Comparison of ENCODE assay signal across 8 cellular contexts in the genomic region with DNA sequence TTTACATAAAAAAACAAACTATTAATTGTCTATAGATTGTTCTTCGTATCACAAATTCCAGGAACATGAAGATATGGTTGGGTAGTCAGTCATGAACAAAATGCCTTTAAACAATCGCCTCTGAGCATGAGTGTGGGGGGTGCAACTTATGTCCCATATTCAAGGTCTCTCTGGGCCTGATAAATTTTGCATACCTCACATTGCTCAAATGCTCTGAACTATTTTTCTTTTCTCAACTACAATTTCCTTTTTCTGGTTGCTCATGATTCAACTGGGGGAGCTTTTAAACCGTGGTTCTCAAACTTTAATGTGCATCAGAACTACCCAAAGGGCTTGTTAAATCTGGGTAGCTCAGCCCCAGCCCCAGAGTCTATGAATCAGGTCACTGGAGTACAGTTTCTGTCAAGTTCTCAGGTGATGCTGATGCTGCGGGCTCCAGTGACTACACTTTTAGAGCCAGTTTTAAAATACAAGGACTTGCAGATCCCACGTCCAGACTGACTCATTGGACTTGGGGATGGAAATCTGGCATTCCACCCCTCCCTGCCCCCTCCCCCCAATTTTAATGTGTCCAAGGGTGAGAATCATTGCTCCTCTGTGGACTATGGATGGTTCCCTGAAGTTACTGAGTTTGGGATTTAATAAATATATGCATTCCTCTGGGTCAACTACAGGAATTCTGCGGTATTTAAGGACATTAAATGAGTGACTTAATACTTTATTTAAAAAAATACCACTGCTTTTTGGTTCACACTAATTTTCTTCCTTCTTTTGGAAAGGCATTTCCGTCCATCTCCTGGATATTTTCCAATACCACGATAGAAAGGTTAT. TPM values are rescaled to one million over a fixed set of nuclear protein-coding genes. Genes with fewer than 3 reads are reported as not detected.
DNase-seq lines count a peak whose midpoint lies in the region; ATAC-seq, FAIRE-seq and TF ChIP-seq lines count a peak whose summit lies in the region.

No MANE protein-coding gene starts in this region.

- TF ChIP-seq CTCF in CD4-positive, alpha-beta T cell (IDR thresholded peaks at IDR 0.05): no peak
- TF ChIP-seq CTCF in Panc1 (IDR thresholded peaks at IDR 0.05) (no peak), H1 (IDR thresholded peaks at IDR 0.05; ENCODE audit: control extremely low read depth in 1 of 3, insufficient read depth in 1 of 3, low read depth in 1 of 3, low read length in 3 of 3) (no peak)

- no peak overlapping the region for H3K4ac ChIP-seq in H1 (replicated peaks; ENCODE audit: insufficient read length, low read depth, low read length)
- no peak overlapping the region for H3K4ac ChIP-seq in neuronal stem cell (ENCODE audit: low read length)

- peaks cover 6% of the 10 kb centered on the region for H3K36me3 Mint-ChIP-seq in CD4-positive, alpha-beta T cell (ENCODE audit: low read depth)

- peak overlapping the region; percentile 78 for H3K27ac Mint-ChIP-seq in CD4-positive, alpha-beta T cell

- H2BK120ac ChIP-seq in H1 (replicated peaks; ENCODE audit: low read depth, low read length): no peak overlapping the region
- no peak overlapping the region for H2BK120ac ChIP-seq in neuronal stem cell (ENCODE audit: low read depth, low read length)

- no peak overlapping the region for H4K91ac ChIP-seq in H1 (replicated peaks; ENCODE audit: insufficient read length, low read length)
- no peak overlapping the region for H4K91ac ChIP-seq in neuronal stem cell (ENCODE audit: low read depth, low read length, poor library complexity)

- H3K4me3 ChIP-seq in Panc1 (ENCODE audit: low read depth in 2 of 2, low read length in 2 of 2) (peak overlapping the region; percentile 58 to 83), H1 (ENCODE audit: extremely low read depth in 1 of 4, insufficient read depth in 2 of 4, low read depth in 3 of 4, low read length in 4 of 4) (peak overlapping the region; percentile 58 to 76 (median 70); a peak in 7 of 8 replicates), neuronal stem cell (ENCODE audit: low read length in 2 of 2) (no peak overlapping the region)

- H3K27ac ChIP-seq in CD4-positive, alpha-beta T cell (ENCODE audit: low read depth, low read length): peak overlapping the region; percentile 32
- H3K27ac ChIP-seq in Panc1 (ENCODE audit: low read length) (peak overlapping the region; percentile 91), H1 (ENCODE audit: low read depth, low read length) (no peak overlapping the region), neuronal stem cell (replicated peaks; ENCODE audit: low read length) (no peak overlapping the region)

- peaks cover 11% of the 10 kb centered on the region for H3K23me2 ChIP-seq in H1 (ENCODE audit: low read depth, low read length)

- intact Hi-C loops in CD4-positive, alpha-beta T cell (cut with DNase I, micrococcal nuclease): loop anchor here (5.0 kb wide), 2 partner anchors 87 to 102 kb away; a partner anchor contains a TSS
- intact Hi-C loops in Panc1 (cut with micrococcal nuclease; ENCODE audit: unreplicated experiment): no loop called here

- no peak overlapping the region; the same call in 1 of the 2 replicates for H2BK15ac ChIP-seq in H1 (ENCODE audit: low read length)
- no peak overlapping the region for H2BK15ac ChIP-seq in neuronal stem cell (ENCODE audit: low read length)

- no peak for TF ChIP-seq EP300 in H1 (IDR thresholded peaks at IDR 0.05; ENCODE audit: borderline replicate concordance in 1 of 2, low read depth in 2 of 2, low read length in 2 of 2)

- no peak for TF ChIP-seq POLR2A in H1 (IDR thresholded peaks at IDR 0.05; ENCODE audit: control extremely low read depth in 1 of 2, low read depth in 2 of 2, low read length in 2 of 2)

- H4K8ac ChIP-seq in H1 (ENCODE audit: extremely low read depth, insufficient read depth, low read length) (no peak overlapping the region), neuronal stem cell (ENCODE audit: low read depth, low read length) (no peak overlapping the region)

- no peak overlapping the region for H3K14ac ChIP-seq in H1 (ENCODE audit: insufficient read length)
- no peak overlapping the region for H3K14ac ChIP-seq in neuronal stem cell (ENCODE audit: low read length)

- 81% methylated on average over 8 of the region's 8 CpGs; no CpG with 5 or more reads in 1 of the 2 experiments for WGBS in H1 (ENCODE audit: extremely low coverage in 1 of 2, insufficient coverage in 1 of 2, insufficient read length in 1 of 2, insufficient replicate concordance in 2 of 2, low coverage in 1 of 2, low lambda C conversion rate in 2 of 2, missing lambda C conversion rate in 1 of 2), 2 experiments
- no CpG with 5 or more reads among the region's 8 CpGs for WGBS in neuronal stem cell (ENCODE audit: extremely low coverage in 2 of 2, insufficient read length in 2 of 2, insufficient replicate concordance in 1 of 2), 2 donors

- no peak overlapping the region for H2AFZ ChIP-seq in H1 (ENCODE audit: low read length)
- H2AFZ ChIP-seq in neuronal stem cell (ENCODE audit: low read length): peak overlapping the region; percentile 91

- H3K9me3 Mint-ChIP-seq in CD4-positive, alpha-beta T cell: no peaks in the 10 kb centered on the region

- H3K9me3 ChIP-seq in CD4-positive, alpha-beta T cell (ENCODE audit: control insufficient read depth, low read length): no peaks in the 10 kb centered on the region
- H3K9me3 ChIP-seq in Panc1 (ENCODE audit: control insufficient read depth, insufficient read depth, low read depth, low read length) (no peaks in the 10 kb centered on the region), H1 (ENCODE audit: insufficient read depth in 2 of 2, low read depth in 1 of 2, low read length in 1 of 2) (no peaks in the 10 kb centered on the region), neuronal stem cell (replicated peaks in 1 of 2; ENCODE audit: control insufficient read depth in 2 of 2, insufficient read depth in 1 of 2, low read depth in 1 of 2, low read length in 2 of 2) (no peaks in the 10 kb centered on the region)

- peak overlapping the region; percentile 65 for H4K5ac ChIP-seq in H1 (ENCODE audit: insufficient read length, low read depth, low read length)

- peak overlapping the region; percentile 90 to 93 for H3K4me2 ChIP-seq in H1 (ENCODE audit: insufficient read depth in 1 of 2, low read depth in 2 of 2, low read length in 2 of 2)
- peak overlapping the region; percentile 67 for H3K4me2 ChIP-seq in neuronal stem cell (ENCODE audit: insufficient read depth, low read length, poor library complexity, severe bottlenecking)

- H3K4me3 Mint-ChIP-seq in CD4-positive, alpha-beta T cell: peak overlapping the region; percentile 81

- no peak for FAIRE-seq in H1 (lab: Jason Lieb, UNC)

- H3K4me1 ChIP-seq in Panc1 (ENCODE audit: control insufficient read depth, insufficient read depth, low read length) (peaks cover 20% of the 10 kb centered on the region), H1 (replicated peaks in 1 of 4; ENCODE audit: control insufficient read depth in 3 of 4, insufficient read depth in 4 of 4, low read length in 3 of 4) (peaks cover 0 to 6% (median 4%) of the 10 kb centered on the region in 4 experiments; a peak in 4 of 7 replicates), neuronal stem cell (ENCODE audit: control insufficient read depth in 2 of 2, insufficient read depth in 1 of 2, low read depth in 1 of 2, low read length in 2 of 2) (peaks cover 0 to 9% of the 10 kb centered on the region in 2 donors)

- peak; percentile 25 for ATAC-seq in CD4-positive, alpha-beta T cell (ENCODE audit: poor library complexity)
- ATAC-seq in Panc1 (no peak), GM18861 (IDR thresholded peaks at IDR 0.05; ENCODE audit: unreplicated experiment) (no peak), GM21737 (IDR thresholded peaks at IDR 0.05; ENCODE audit: unreplicated experiment) (no peak)

- peaks cover 28% of the 10 kb centered on the region for H3K4me1 Mint-ChIP-seq in CD4-positive, alpha-beta T cell (ENCODE audit: low read depth)

- CTCF ChIA-PET in CD4-positive, alpha-beta T cell (lab: Charles Lee): no interaction called here
- CTCF ChIA-PET in Panc1 (lab: Charles Lee): no interaction called here
- CTCF ChIA-PET in H1 (lab: Charles Lee; ENCODE audit: partially characterized antibody): interaction anchor here (0.9 kb wide), 1 partner anchor 10 kb away, joined by 3 read pairs; no protein-coding TSS in a partner anchor

- no peak overlapping the region for H2AK5ac ChIP-seq in H1 (ENCODE audit: low read depth, low read length)
- no peak overlapping the region for H2AK5ac ChIP-seq in neuronal stem cell (ENCODE audit: low read depth, low read length)

- BruUV-seq in Panc1 (replicated peaks; lab: Mats Ljungman, UMichigan): TSS peak; percentile 80

- H3K79me1 ChIP-seq in H1 (ENCODE audit: low read depth, low read length) (0 out of 2 replicates have a peak, but pooled peaks cover 2% of the 10 kb centered on the region), neuronal stem cell (ENCODE audit: low read depth, low read length) (no peaks in the 10 kb centered on the region)

- H3K56ac ChIP-seq in H1 (replicated peaks; ENCODE audit: insufficient read length, low read depth, low read length): no peak overlapping the region

- no peak overlapping the region for H2BK20ac ChIP-seq in H1 (ENCODE audit: low read length)

- peaks cover 0 to 22% of the 10 kb centered on the region in 2 experiments; a peak in 2 of 4 replicates for H3K79me2 ChIP-seq in H1 (ENCODE audit: control insufficient read depth in 1 of 2, insufficient read depth in 2 of 2, low read length in 2 of 2)

- H3K9ac ChIP-seq in H1 (replicated peaks in 1 of 4; ENCODE audit: extremely low read depth in 1 of 4, low read depth in 3 of 4, low read length in 3 of 4): no peak overlapping the region
- no peak overlapping the region for H3K9ac ChIP-seq in neuronal stem cell (ENCODE audit: low read depth, low read length, poor library complexity)

- H3K18ac ChIP-seq in H1 (ENCODE audit: extremely low read depth, low read length) (peak overlapping the region; percentile 9; the same call in 1 of the 2 replicates), neuronal stem cell (ENCODE audit: low read length) (no peak overlapping the region)

- in situ Hi-C loops in Panc1 (cut with HindIII; ENCODE audit: low pct_unique_long_range_greater_than_20kb, low sequenced_read_pairs): no loop called here

- H4K20me1 ChIP-seq in H1 (replicated peaks in 1 of 2; ENCODE audit: control insufficient read depth in 1 of 2, insufficient read depth in 2 of 2, low read length in 2 of 2): no peaks in the 10 kb centered on the region

- peak in 1 of 10 experiments; percentile 2 for DNase-seq in CD4-positive, alpha-beta T cell
- DNase-seq in Panc1 (ENCODE audit: low read depth, low spot score) (no peak), H1 (ENCODE audit: low read depth in 1 of 2, low spot score in 2 of 2) (no peak), neuronal stem cell (ENCODE audit: low spot score) (no peak)
- DNase-seq in stimulated activated naive CD4-positive, alpha-beta T cell treated with Interleukin-2 at 50 U/mL for 16 hours (lab: John Stamatoyannopoulos, UW): no peak
- DNase-seq in effector CD8-positive, alpha-beta T cell (lab: John Stamatoyannopoulos, UW): no peak

- no peak for TF ChIP-seq RAD21 in H1 (IDR thresholded peaks at IDR 0.05 in 1 of 2, conservative IDR thresholded peaks at IDR 0.05 in 1 of 2; ENCODE audit: low read depth in 2 of 2, low read length in 2 of 2)

- POLR2A ChIA-PET in CD4-positive, alpha-beta T cell (lab: Charles Lee): interaction anchor here (0.6 to 4.6 kb wide), 6 partner anchors 34 to 103 kb away, joined by 3 to 50 read pairs (median 3); no protein-coding TSS in a partner anchor
- POLR2A ChIA-PET in Panc1 (lab: Charles Lee): no interaction called here
- POLR2A ChIA-PET in H1 (lab: Charles Lee; ENCODE audit: partially characterized antibody): interaction anchor here (0.7 to 2.8 kb wide), 5 partner anchors 13 to 343 kb away, joined by 3 to 8 read pairs (median 4); no protein-coding TSS in a partner anchor

- H3K27me3 ChIP-seq in CD4-positive, alpha-beta T cell (ENCODE audit: control insufficient read depth, insufficient read depth, low read length): no peaks in the 10 kb centered on the region
- H3K27me3 ChIP-seq in Panc1 (ENCODE audit: control insufficient read depth, insufficient read depth, low read length) (no peaks in the 10 kb centered on the region), H1 (replicated peaks in 1 of 4; ENCODE audit: control insufficient read depth in 3 of 4, extremely low read depth in 1 of 4, insufficient read depth in 3 of 4, low read length in 3 of 4) (no peaks in the 10 kb centered on the region), neuronal stem cell (ENCODE audit: control insufficient read depth in 3 of 3, insufficient read depth in 3 of 3, low read depth in 1 of 3, low read length in 3 of 3) (no peaks in the 10 kb centered on the region)

- H2BK5ac ChIP-seq in H1 (ENCODE audit: low read depth, low read length) (0 out of 2 replicates have a peak overlapping the region, but pooled peaks have one; percentile 93), neuronal stem cell (ENCODE audit: low read length) (no peak overlapping the region)

- no peak overlapping the region for H2BK12ac ChIP-seq in H1 (ENCODE audit: low read depth, low read length)
- H2BK12ac ChIP-seq in neuronal stem cell (ENCODE audit: low read length): no peak overlapping the region

- H3K23ac ChIP-seq in H1 (ENCODE audit: insufficient read length) (no peak overlapping the region), neuronal stem cell (ENCODE audit: low read depth, low read length, poor library complexity) (no peak overlapping the region)

- H3K27me3 Mint-ChIP-seq in CD4-positive, alpha-beta T cell: no peaks in the 10 kb centered on the region

- H3K36me3 ChIP-seq in Panc1 (ENCODE audit: control insufficient read depth, insufficient read depth, low read length) (no peaks in the 10 kb centered on the region), H1 (ENCODE audit: control insufficient read depth in 2 of 4, insufficient read depth in 4 of 4, low read length in 3 of 4) (no peaks in the 10 kb centered on the region), neuronal stem cell (replicated peaks in 1 of 2; ENCODE audit: control insufficient read depth in 2 of 2, insufficient read depth in 2 of 2, low read length in 2 of 2) (no peaks in the 10 kb centered on the region)

RNA-seq across cellular contexts. Expression of a gene that starts 1.5 kb away (rescaled TPM):
- total RNA-seq in CD4-positive, alpha-beta T cell: 1 to 10 TPM; 6.2 to 6.7 TPM
- total RNA-seq in Panc1 (2021; ENCODE audit: unreplicated experiment): 27.5 TPM
- polyA plus RNA-seq in Panc1 (2012; ENCODE audit: insufficient read length): 10.0 TPM
- 43.1 and 43.6 TPM in 2 replicates for total RNA-seq in H1 (2021; fragmentation: NEBNext Ultra II Directional; extraction: Animal tissue kit (Norgen Biotek cat#: 25700))
- 6.2 and 8.4 TPM in 2 replicates for polyA plus RNA-seq in H1 (2011; rRNA removed)
- polyA plus RNA-seq in H1 (2011; cell fraction: cytosol; rRNA removed): 10.5 TPM
- 10.6 TPM for polyA plus RNA-seq in H1 (2011; cell fraction: nucleus; rRNA removed)
- 19.8 to 26.1 TPM (median 21.6 TPM) in 4 replicates for polyA plus RNA-seq in H1 (2012, experiment 1 of 2)
- 1.8 TPM for polyA plus RNA-seq in H1 (2012, experiment 2 of 2)
- 39.9 TPM for polyA plus RNA-seq in H1 (2013, experiment 1 of 2)
- polyA plus RNA-seq in H1 (2013, experiment 2 of 2): 40.4 TPM
- polyA minus RNA-seq in H1 (2011; rRNA and poly(A)+ RNA removed): 65.2 and 108 TPM in 2 replicates
- 27.5 TPM for polyA minus RNA-seq in H1 (2011; cell fraction: cytosol; rRNA and poly(A)+ RNA removed)
- 26.4 TPM for polyA minus RNA-seq in H1 (2011; cell fraction: nucleus; rRNA and poly(A)+ RNA removed)
- 24.9 TPM for polyA plus RNA-seq in neuronal stem cell (2013, experiment 1 of 2)
- 27.8 TPM for polyA plus RNA-seq in neuronal stem cell (2013, experiment 2 of 2)

Comparison
In these comparisons a context has a peak if more than half of its experiments do, and no peak if none do; other contexts are left out.
1. H3K27ac ChIP-seq: peak in CD4-positive, alpha-beta T cell (single experiment) and Panc1 (single experiment); none in H1 (single experiment) and neuronal stem cell (single experiment).
2. H3K4me3 ChIP-seq: peak in Panc1 (2 of 2) and H1 (4 of 4); none in neuronal stem cell (0 of 2).